Comparison of ENCODE assay signal across 8 cellular contexts in genomic region chr9:95317893-95318211, GRCh38. TPM values are rescaled to one million over a fixed set of nuclear protein-coding genes. Genes with fewer than 3 reads are reported as not detected.
DNase-seq lines count a peak whose midpoint lies in the region; ATAC-seq and TF ChIP-seq lines count a peak whose summit lies in the region.

No MANE protein-coding gene starts in this region.

- H3K9me3 ChIP-seq in skeletal muscle tissue (ENCODE audit: control insufficient read depth in 3 of 3, low read length in 3 of 3): no peaks in the 10 kb centered on the region

- peaks cover 0 to 5% (median 2%) of the 10 kb centered on the region in 3 donors for H3K4me1 ChIP-seq in skeletal muscle tissue (ENCODE audit: control insufficient read depth in 3 of 3, insufficient read depth in 3 of 3, low read length in 3 of 3)

- no peak for ATAC-seq in activated B cell treated with CpG ODN at 0.5 μM for 24 hours (ENCODE audit: low read depth)

- H3K36me3 ChIP-seq in H7 (replicated peaks; ENCODE audit: control insufficient read depth, insufficient read depth, low read length) (no peaks in the 10 kb centered on the region), skeletal muscle tissue (ENCODE audit: control insufficient read depth in 3 of 3, insufficient read depth in 3 of 3, low read length in 3 of 3) (no peaks in the 10 kb centered on the region)

- peaks cover 3% of the 10 kb centered on the region for H3K36me3 Mint-ChIP-seq in activated B cell treated with CpG ODN at 0.5 μM for 24 hours (ENCODE audit: low read depth)
- H3K36me3 Mint-ChIP-seq in glutamatergic neuron (ENCODE audit: unreplicated experiment): no peaks in the 10 kb centered on the region

- H3K4me3 ChIP-seq in H7 (ENCODE audit: insufficient read depth, low read depth, low read length): peak overlapping the region; percentile 77
- peak overlapping the region; percentile 85 to 95 (median 94) for H3K4me3 ChIP-seq in skeletal muscle tissue (ENCODE audit: low read length in 3 of 3)

- H3K9me3 Mint-ChIP-seq in activated B cell treated with CpG ODN at 0.5 μM for 24 hours (no peaks in the 10 kb centered on the region), glutamatergic neuron (ENCODE audit: unreplicated experiment) (peaks cover 7% of the 10 kb centered on the region)

- TF ChIP-seq CTCF in activated B cell treated with CpG ODN at 0.5 μM for 24 hours (IDR thresholded peaks at IDR 0.05) (no peak), glutamatergic neuron (IDR thresholded peaks at IDR 0.05; ENCODE audit: partially characterized antibody, unreplicated experiment) (no peak)

- H3K4me1 Mint-ChIP-seq in activated B cell treated with CpG ODN at 0.5 μM for 24 hours (peaks cover 12% of the 10 kb centered on the region), glutamatergic neuron (ENCODE audit: low read depth, unreplicated experiment) (peaks cover 12% of the 10 kb centered on the region)

- intact Hi-C loops in activated B cell treated with CpG ODN at 0.5 μM for 24 hours (cut with micrococcal nuclease): loop anchor here (1.0 to 10.0 kb wide), 8 partner anchors 192 to 1917 kb away; partner anchors contain the start of genes AOPEP, ERCC6L2 and ZNF782

- in situ Hi-C loops in ACHN (cut with HindIII; ENCODE audit: low pct_ligation_motif_present, low pct_unique_long_range_greater_than_20kb, low sequenced_read_pairs): no loop called here

- H3K27me3 Mint-ChIP-seq in activated B cell treated with CpG ODN at 0.5 μM for 24 hours: peaks cover 9% of the 10 kb centered on the region
- peaks cover 7% of the 10 kb centered on the region for H3K27me3 Mint-ChIP-seq in glutamatergic neuron (ENCODE audit: unreplicated experiment)

- peak overlapping the region; percentile 84 for H3K27ac ChIP-seq in skeletal muscle tissue (ENCODE audit: low read depth, low read length)

- peak overlapping the region; percentile 14 to 93 (median 91) for H3K9ac ChIP-seq in skeletal muscle tissue (ENCODE audit: low read depth in 1 of 3, low read length in 3 of 3)

- DNase-seq in H7 (no peak), activated B cell treated with CpG ODN at 0.5 μM for 24 hours (no peak), glutamatergic neuron (no peak), RKO (ENCODE audit: low spot score) (no peak), ACHN (no peak), COR-L47 (lab: John Stamatoyannopoulos, UW) (no peak), islet precursor cell (no peak)

- no peaks in the 10 kb centered on the region for H3K27me3 ChIP-seq in H7 (ENCODE audit: control insufficient read depth, insufficient read depth, low read length)
- H3K27me3 ChIP-seq in skeletal muscle tissue (ENCODE audit: control insufficient read depth in 3 of 3, insufficient read depth in 3 of 3, low read length in 3 of 3): no peaks in the 10 kb centered on the region

- peak overlapping the region; percentile 91 for H3K27ac Mint-ChIP-seq in activated B cell treated with CpG ODN at 0.5 μM for 24 hours
- peak overlapping the region; percentile 94 for H3K27ac Mint-ChIP-seq in glutamatergic neuron (ENCODE audit: unreplicated experiment)

- POLR2A ChIA-PET in activated B cell treated with CpG ODN at 0.5 μM for 24 hours (lab: Charles Lee): interaction anchor here (0.6 to 1.3 kb wide), 4 partner anchors 193 to 1134 kb away, joined by 3 to 4 read pairs (median 3); partner anchors contain the start of gene ERCC6L2

- CTCF ChIA-PET in activated B cell treated with CpG ODN at 0.5 μM for 24 hours (lab: Charles Lee): no interaction called here

- peak overlapping the region; percentile 92 for H3K4me3 Mint-ChIP-seq in activated B cell treated with CpG ODN at 0.5 μM for 24 hours
- peak overlapping the region; percentile 91 for H3K4me3 Mint-ChIP-seq in glutamatergic neuron (ENCODE audit: unreplicated experiment)

RNA-seq across cellular contexts. Expression of gene FANCC, which starts 0.3 kb away (rescaled TPM):
- total RNA-seq in H7 (2014; rRNA removed; shearing (Covaris generic)): 5.8 and 6.7 TPM in 2 replicates
- total RNA-seq in activated B cell treated with CpG ODN at 0.5 μM for 24 hours (10.4 and 11.4 TPM in 2 replicates), glutamatergic neuron (ENCODE audit: unreplicated experiment) (22.9 TPM), skeletal muscle tissue (12.0 TPM)
